In genomic region chr5:146402949-146403348, GRCh38 we compare ENCODE assay signal across 25 cellular contexts.
"Had no signal": no experiment of that assay in that cellular context is flagged by ENCODE, and none has a peak within 500 bp of the region (broad histone marks: within the 10 kb centered on the region; RNA-seq: fewer than 3 reads in every experiment).

No MANE protein-coding gene starts in this region.

- H3K4me1 Mint-ChIP-seq: activated B cell treated with CpG ODN at 0.5 μM for 24 hours; stimulated activated naive B cell treated with anti-CD40 and anti-IgM and Interleukin-4, amounts not matched to agents 10 μg/mL and 1 μg/mL and 100 μg/mL, for 72 hours had no signal

- H3K4me2 ChIP-seq: smooth muscle cell had no signal

- H3K4me3 Mint-ChIP-seq: activated B cell treated with CpG ODN at 0.5 μM for 24 hours; activated CD8-positive, alpha-beta T cell treated with anti-CD3 and anti-CD28 coated beads for 36 hours; dendritic cell treated with granulocyte-macrophage colony-stimulating factor and Interleukin-4, amounts not matched to agents 40 ng/mL and 50 ng/mL, for 4 days; naive thymus-derived CD4-positive, alpha-beta T cell; neural crest cell; stimulated activated naive B cell treated with anti-CD40 and anti-IgM and Interleukin-4, amounts not matched to agents 10 μg/mL and 1 μg/mL and 100 μg/mL, for 72 hours had no signal

- DNase-seq: activated B cell treated with CpG ODN at 0.5 μM for 24 hours; activated CD4-positive, alpha-beta T cell treated with anti-CD3 and anti-CD28 coated beads, Interleukin-2, amount 50 U/mL, for 1 hour; activated CD8-positive, alpha-beta T cell treated with anti-CD3 and anti-CD28 coated beads for 36 hours; activated T-cell treated with anti-CD3 and anti-CD28 coated beads, Interleukin-2, amount 50 U/mL, for 48 hours; central memory CD4-positive, alpha-beta T cell; esophagus squamous epithelium; hippocampal formation; midbrain; naive thymus-derived CD4-positive, alpha-beta T cell; stimulated activated CD4-positive, alpha-beta T cell treated with anti-CD3 and anti-CD28 coated beads, Interleukin-1b, Interleukin-23, amount 100 ng/mL, for 48 hours; stimulated activated CD4-positive, alpha-beta T cell treated with anti-CD3 and anti-CD28 coated beads, Interleukin-4, amount 100 ng/mL, for 4 hours; stimulated activated CD8-positive, alpha-beta memory T cell treated with anti-CD3 and anti-CD28 coated beads, Interleukin-4, amount 100 ng/mL, for 48 hours; stimulated activated naive B cell treated with anti-CD40 and anti-IgM and Interleukin-4, amounts not matched to agents 10 μg/mL and 1 μg/mL and 100 μg/mL, for 72 hours; stomach; T-helper 9 cell; thyroid gland; upper lobe of left lung had no signal

- ATAC-seq: activated CD8-positive, alpha-beta T cell treated with anti-CD3 and anti-CD28 coated beads for 36 hours; activated naive CD4-positive, alpha-beta T cell treated with anti-CD3 and anti-CD28 coated beads, Interleukin-2, amount 50 U/mL, for 72 hours; naive thymus-derived CD4-positive, alpha-beta T cell; stimulated activated naive B cell treated with anti-CD40 and anti-IgM and Interleukin-4, amounts not matched to agents 10 μg/mL and 1 μg/mL and 100 μg/mL, for 72 hours had no signal

- H3K36me3 ChIP-seq: breast epithelium, esophagus squamous epithelium, right atrium auricular region, stomach, thyroid gland, upper lobe of left lung, vagina had no signal

- H3K4me1 ChIP-seq: breast epithelium, esophagus squamous epithelium, right atrium auricular region, stomach, thyroid gland, upper lobe of left lung, vagina had no signal

- H3K27ac Mint-ChIP-seq: activated B cell treated with CpG ODN at 0.5 μM for 24 hours; activated CD8-positive, alpha-beta T cell treated with anti-CD3 and anti-CD28 coated beads for 36 hours; activated naive CD4-positive, alpha-beta T cell treated with anti-CD3 and anti-CD28 coated beads, Interleukin-2, amount 50 U/mL, for 72 hours; activated T-helper 2 cell treated with anti-CD3 and anti-CD28 coated beads, Interferon-gamma antibody, Interleukin-2, Interleukin-4, amounts not matched to agents 10 μg/mL and 5 μg/mL and 100 μg/mL, durations not matched to agents 14 hours and 24 hours and 36 hours; dendritic cell treated with granulocyte-macrophage colony-stimulating factor and Interleukin-4, amounts not matched to agents 40 ng/mL and 50 ng/mL, for 4 days; naive thymus-derived CD4-positive, alpha-beta T cell; stimulated activated naive B cell treated with anti-CD40 and anti-IgM and Interleukin-4, amounts not matched to agents 10 μg/mL and 1 μg/mL and 100 μg/mL, for 72 hours had no signal

- H3K36me3 Mint-ChIP-seq: activated naive CD4-positive, alpha-beta T cell treated with anti-CD3 and anti-CD28 coated beads, Interleukin-2, amount 50 U/mL, for 72 hours; naive thymus-derived CD4-positive, alpha-beta T cell; stimulated activated naive B cell treated with anti-CD40 and anti-IgM and Interleukin-4, amounts not matched to agents 10 μg/mL and 1 μg/mL and 100 μg/mL, for 72 hours had no signal

- H3K9me3 ChIP-seq: breast epithelium, esophagus squamous epithelium, right atrium auricular region, stomach, thyroid gland, upper lobe of left lung, vagina had no signal

- H3K9me3 Mint-ChIP-seq: activated B cell treated with CpG ODN at 0.5 μM for 24 hours; activated CD8-positive, alpha-beta T cell treated with anti-CD3 and anti-CD28 coated beads for 36 hours; activated naive CD4-positive, alpha-beta T cell treated with anti-CD3 and anti-CD28 coated beads, Interleukin-2, amount 50 U/mL, for 72 hours; activated T-helper 2 cell treated with anti-CD3 and anti-CD28 coated beads, Interferon-gamma antibody, Interleukin-2, Interleukin-4, amounts not matched to agents 10 μg/mL and 5 μg/mL and 100 μg/mL, durations not matched to agents 14 hours and 24 hours and 36 hours; dendritic cell treated with granulocyte-macrophage colony-stimulating factor and Interleukin-4, amounts not matched to agents 40 ng/mL and 50 ng/mL, for 4 days; naive thymus-derived CD4-positive, alpha-beta T cell; neural crest cell; stimulated activated naive B cell treated with anti-CD40 and anti-IgM and Interleukin-4, amounts not matched to agents 10 μg/mL and 1 μg/mL and 100 μg/mL, for 72 hours had no signal

- H3K4me3 ChIP-seq: breast epithelium, esophagus squamous epithelium, right atrium auricular region, smooth muscle cell, stomach, thyroid gland, upper lobe of left lung, vagina had no signal

- H3K27me3 ChIP-seq: breast epithelium, right atrium auricular region, thyroid gland, upper lobe of left lung, vagina had no signal

- H3K27ac ChIP-seq: breast epithelium, esophagus squamous epithelium, right atrium auricular region, stomach, thyroid gland, upper lobe of left lung, vagina had no signal

- H3K27me3 Mint-ChIP-seq: dendritic cell treated with granulocyte-macrophage colony-stimulating factor and Interleukin-4, amounts not matched to agents 40 ng/mL and 50 ng/mL, for 4 days had no signal
